Comparison of ENCODE assay signal across 22 cellular contexts in the genomic region with DNA sequence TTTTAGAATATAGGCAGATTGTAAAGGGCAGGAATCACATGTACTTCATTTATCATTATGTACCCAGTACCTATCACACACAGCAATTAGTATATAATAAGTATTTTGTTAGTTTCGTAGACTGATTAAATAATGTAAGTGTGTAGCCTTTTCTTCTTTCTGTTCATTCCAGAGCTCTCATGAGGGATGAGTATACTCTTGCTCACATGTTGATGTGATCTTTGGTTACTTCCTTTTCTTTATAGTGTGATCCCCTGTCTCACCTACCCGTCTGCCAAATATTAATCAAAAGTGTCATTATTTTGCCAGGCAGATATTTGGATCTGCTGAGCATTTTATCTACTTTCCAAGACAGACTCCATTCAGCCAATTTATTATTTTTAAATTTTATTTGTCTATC.
"Had no signal": no experiment of that assay in that cellular context is flagged by ENCODE, and none has a peak within 500 bp of the region (broad histone marks: within the 10 kb centered on the region; RNA-seq: fewer than 3 reads in every experiment).

No MANE protein-coding gene starts in this region.

- H3K4me1 ChIP-seq: breast epithelium, gastrocnemius medialis, suprapubic skin, tibial nerve had no signal

- H3K27me3 Mint-ChIP-seq: activated naive CD8-positive, alpha-beta T cell treated with anti-CD3 and anti-CD28 coated beads for 36 hours; stimulated activated memory B cell treated with anti-CD40 and anti-IgM and Interleukin-4, amounts not matched to agents 10 μg/mL and 1 μg/mL and 100 μg/mL, for 72 hours had no signal

- H3K27me3 ChIP-seq: breast epithelium, gastrocnemius medialis, stomach, suprapubic skin, tibial nerve had no signal

- H3K4me3 ChIP-seq: breast epithelium, gastrocnemius medialis, mucosa of descending colon, smooth muscle cell, stomach, suprapubic skin, tibial nerve had no signal

- DNase-seq: activated CD4-positive, alpha-beta T cell treated with anti-CD3 and anti-CD28 coated beads for 1 hour; activated CD8-positive, alpha-beta memory T cell treated with anti-CD3 and anti-CD28 coated beads for 24 hours; activated CD8-positive, alpha-beta memory T cell treated with anti-CD3 and anti-CD28 coated beads, Interleukin-2, amount 50 U/mL, for 4 hours; activated naive CD4-positive, alpha-beta T cell treated with Interleukin-2 at 50 U/mL for 16 hours; activated naive CD8-positive, alpha-beta T cell treated with anti-CD3 and anti-CD28 coated beads for 36 hours; activated T-cell treated with anti-CD3 and anti-CD28 coated beads, Interleukin-2, amount 50 U/mL, for 4 hours; gastrocnemius medialis; hypothalamus; left colon; mucosa of descending colon; stimulated activated CD4-positive, alpha-beta T cell treated with anti-CD3 and anti-CD28 coated beads, Interleukin-15, amount 100 ng/mL, for 24 hours; stomach had no signal

- H3K4me1 Mint-ChIP-seq: neural crest cell; stimulated activated memory B cell treated with anti-CD40 and anti-IgM and Interleukin-4, amounts not matched to agents 10 μg/mL and 1 μg/mL and 100 μg/mL, for 72 hours had no signal

- H3K27ac Mint-ChIP-seq: activated naive CD8-positive, alpha-beta T cell treated with anti-CD3 and anti-CD28 coated beads for 36 hours; stimulated activated memory B cell treated with anti-CD40 and anti-IgM and Interleukin-4, amounts not matched to agents 10 μg/mL and 1 μg/mL and 100 μg/mL, for 72 hours had no signal

- ATAC-seq: activated T-cell treated with anti-CD3 and anti-CD28 coated beads, Interleukin-2, amount 50 U/mL, for 4 hours; gastrocnemius medialis; left colon; mucosa of descending colon; sciatic nerve; stimulated activated memory B cell treated with anti-CD40 and anti-IgM and Interleukin-4, amounts not matched to agents 10 μg/mL and 1 μg/mL and 100 μg/mL, for 72 hours had no signal

- FAIRE-seq: astrocyte, endometrium had no signal

- H3K27ac ChIP-seq: breast epithelium, gastrocnemius medialis, stomach, suprapubic skin, tibial nerve, VCaP had no signal

- H3K9me3 ChIP-seq: breast epithelium, gastrocnemius medialis, mucosa of descending colon, suprapubic skin had no signal

- H3K36me3 ChIP-seq: breast epithelium had no signal

- H3K4me3 Mint-ChIP-seq: activated naive CD8-positive, alpha-beta T cell treated with anti-CD3 and anti-CD28 coated beads for 36 hours; activated T-cell treated with anti-CD3 and anti-CD28 coated beads, Interleukin-2, amount 50 U/mL, for 4 hours; neural crest cell; stimulated activated memory B cell treated with anti-CD40 and anti-IgM and Interleukin-4, amounts not matched to agents 10 μg/mL and 1 μg/mL and 100 μg/mL, for 72 hours had no signal
